ENCODE assay signal across 17 cellular contexts in genomic region chr3:194585880-194586281, GRCh38. TPM values are rescaled to one million over a fixed set of nuclear protein-coding genes. Genes with fewer than 3 reads are reported as not detected.
DNase-seq lines count a peak whose midpoint lies in the region; ATAC-seq and TF ChIP-seq lines count a peak whose summit lies in the region.
"Had no signal": no experiment of that assay in that cellular context is flagged by ENCODE, and none has a peak within 500 bp of the region (broad histone marks: within the 10 kb centered on the region; RNA-seq: fewer than 3 reads in every experiment).

No MANE protein-coding gene starts in this region.

- POLR2A ChIA-PET in Panc1 (lab: Charles Lee) = no interaction called here

- no peaks in the 10 kb centered on the region for H3K9me3 ChIP-seq in Panc1 (ENCODE audit: control insufficient read depth, insufficient read depth, low read depth, low read length)
- H3K9me3 ChIP-seq: BLaER1, lower lobe of right lung, SJCRH30, uterus had no signal

- H3K27ac ChIP-seq in Panc1 (ENCODE audit: low read length) = peak overlapping the region; percentile 3; the same call in 1 of the 2 replicates
- H3K27ac ChIP-seq: BLaER1, cardiac muscle cell, lower lobe of right lung, SJCRH30, uterus had no signal

- TF ChIP-seq CTCF in Panc1 (IDR thresholded peaks at IDR 0.05) (no peak), endothelial cell (IDR thresholded peaks at IDR 0.05; ENCODE audit: unreplicated experiment) (no peak)

- intact Hi-C loops in Panc1 (cut with micrococcal nuclease; ENCODE audit: unreplicated experiment) = no loop called here

- peaks cover 14% of the 10 kb centered on the region for H3K4me1 Mint-ChIP-seq in endothelial cell (ENCODE audit: unreplicated experiment)

- CTCF ChIA-PET in Panc1 (lab: Charles Lee) = interaction anchor here (0.5 kb wide), 1 partner anchor 251 kb away, joined by 6 read pairs; no protein-coding TSS in a partner anchor

- H3K27me3 ChIP-seq in Panc1 (ENCODE audit: control insufficient read depth, insufficient read depth, low read length) = no peaks in the 10 kb centered on the region
- H3K27me3 ChIP-seq: BLaER1, cardiac muscle cell, SJCRH30, uterus had no signal

- ATAC-seq in Panc1 = 0 out of 2 replicates have a peak, but pooled peaks have one; percentile 1
- no peak for ATAC-seq in activated CD4-positive, CD25-positive, alpha-beta regulatory T cell treated with anti-CD3 and anti-CD28 coated beads, Interleukin-2, amount 50 U/mL, for 24 hours
- ATAC-seq: lower lobe of right lung had no signal

- peaks cover 3% of the 10 kb centered on the region for H3K27me3 Mint-ChIP-seq in endothelial cell (ENCODE audit: unreplicated experiment)
- H3K27me3 Mint-ChIP-seq: IgD-negative memory B cell had no signal

- no peak overlapping the region for H3K27ac Mint-ChIP-seq in endothelial cell (ENCODE audit: unreplicated experiment)

- H3K4me3 ChIP-seq in Panc1 (ENCODE audit: low read depth in 2 of 2, low read length in 2 of 2) = no peak overlapping the region
- H3K4me3 ChIP-seq: BLaER1, cardiac muscle cell, lower lobe of right lung, SJCRH30, uterus had no signal

- BruUV-seq in Panc1 (replicated peaks; lab: Mats Ljungman, UMichigan) = no TSS peak

- H3K4me3 Mint-ChIP-seq in endothelial cell (ENCODE audit: unreplicated experiment) = peak overlapping the region; percentile 0

- in situ Hi-C loops in Panc1 (cut with HindIII; ENCODE audit: low pct_unique_long_range_greater_than_20kb, low sequenced_read_pairs) = no loop called here

- no peaks in the 10 kb centered on the region for H3K9me3 Mint-ChIP-seq in endothelial cell (ENCODE audit: unreplicated experiment)

- H3K36me3 Mint-ChIP-seq in endothelial cell (ENCODE audit: low read depth, unreplicated experiment) = peaks cover 28% of the 10 kb centered on the region

- H3K36me3 ChIP-seq in Panc1 (ENCODE audit: control insufficient read depth, insufficient read depth, low read length) = peaks cover 4% of the 10 kb centered on the region; the same call in 1 of the 2 replicates
- H3K36me3 ChIP-seq: cardiac muscle cell, uterus had no signal

- peak; percentile 66 for DNase-seq in COLO829 (ENCODE audit: low spot score)
- DNase-seq in Panc1 (ENCODE audit: low read depth, low spot score) = no peak
- no peak for DNase-seq in endothelial cell (ENCODE audit: low spot score)
- peak; percentile 89 for DNase-seq in pons (ENCODE audit: low spot score)
- DNase-seq in NCI-H2171 treated with DMSO at 0.1 percent for 48 hours (lab: John Stamatoyannopoulos, UW) = no peak
- no peak for DNase-seq in DMS 273 treated with DMSO at 0.1 percent for 48 hours (lab: John Stamatoyannopoulos, UW)
- DNase-seq: effector memory CD4-positive, alpha-beta T cell; lower lobe of right lung; NCI-H345; nucleus accumbens; SJCRH30; stimulated activated CD4-positive, alpha-beta T cell treated with anti-CD3 and anti-CD28 coated beads, Interleukin-4, amount 100 ng/mL, for 4 hours; uterus had no signal

- H3K4me1 ChIP-seq in Panc1 (ENCODE audit: control insufficient read depth, insufficient read depth, low read length) = peaks cover 20% of the 10 kb centered on the region
- H3K4me1 ChIP-seq: uterus had no signal

RNA-seq across cellular contexts. Expression of gene TMEM44, which starts 47.3 kb away (rescaled TPM):
- total RNA-seq in Panc1 (2021; ENCODE audit: unreplicated experiment) (70.1 TPM), endothelial cell (ENCODE audit: unreplicated experiment) (51.1 TPM)
- polyA plus RNA-seq in Panc1 (2012; ENCODE audit: insufficient read length) = 69.9 TPM

Comparison
In these comparisons a context has a peak if more than half of its experiments do, and no peak if none do; other contexts are left out.
1. DNase-seq: peak in COLO829 (single experiment) and pons (single experiment); none in Panc1 (single experiment), endothelial cell (single experiment), NCI-H2171 treated with DMSO at 0.1 percent for 48 hours (single experiment) and DMS 273 treated with DMSO at 0.1 percent for 48 hours (single experiment).